ENCODE assay signal across 27 cellular contexts in genomic region chr4:88077911-88078310, GRCh38.
A peak's percentile ranks its signal among the peaks of the same experiment; 100 is the strongest.
DNase-seq lines count a peak whose midpoint lies in the region; ATAC-seq, FAIRE-seq and TF ChIP-seq lines count a peak whose summit lies in the region.
"Had no signal": no experiment of that assay in that cellular context is flagged by ENCODE, and none has a peak within 500 bp of the region (broad histone marks: within the 10 kb centered on the region; RNA-seq: fewer than 3 reads in every experiment).

No MANE protein-coding gene starts in this region.

- in situ Hi-C loops in HepG2 (cut with HindIII; ENCODE audit: extremely low pct_ligation_motif_present, low pct_unique_long_range_greater_than_20kb), result no loop called here
- in situ Hi-C loops in transverse colon (cut with MboI; ENCODE audit: low pct_ligation_motif_present in 1 of 4, low pct_unique_long_range_greater_than_20kb in 1 of 4, low sequenced_read_pairs in 3 of 4), result no loop called here

- H4K20me1 ChIP-seq in HepG2 (ENCODE audit: insufficient read depth, low read length), result no peaks in the 10 kb centered on the region

- no peak for TF ChIP-seq RAD21 in HepG2 (CRISPR knock-in tag; IDR thresholded peaks at IDR 0.05)

- no peak for FAIRE-seq in HepG2 (lab: Jason Lieb, UNC)

- H3K4me2 ChIP-seq in HepG2 (ENCODE audit: low read depth, low read length), result no peak overlapping the region

- DNase-seq in right lobe of liver (no peak), HepG2 (ENCODE audit: low spot score) (no peak), mucosa of descending colon (no peak), aorta (no peak), mucosa of gallbladder (ENCODE audit: low spot score) (no peak), colonic mucosa (no peak), transverse colon (no peak)
- DNase-seq: 8988T; activated B cell treated with CpG ODN at 0.5 μM for 24 hours; activated CD4-positive, alpha-beta T cell treated with anti-CD3 and anti-CD28 coated beads, Interleukin-2, amount 50 U/mL, for 4 hours; activated CD8-positive, alpha-beta memory T cell treated with anti-CD3 and anti-CD28 coated beads, Interleukin-2, amount 50 U/mL, for 48 hours; anterior cingulate cortex; BE2C; DMS153; HCEC 1CT; KG1; left cardiac atrium; MM.1S; NCI-H2029; NCI-H526; SHP77 treated with DMSO at 0.1 percent for 48 hours; T1000 had no signal

- H3K9ac ChIP-seq in HepG2 (ENCODE audit: insufficient read depth, low read depth, low read length) (no peak overlapping the region), colonic mucosa (ENCODE audit: low read depth in 2 of 2, low read length in 2 of 2) (no peak overlapping the region)

- ATAC-seq in right lobe of liver (peak; percentile 41 to 61 (median 50)), HepG2 (no peak), mucosa of descending colon (peak; percentile 16), aorta (ENCODE audit: low FRiP score) (peak; percentile 51)
- ATAC-seq: activated naive CD4-positive, alpha-beta T cell treated with anti-CD3 and anti-CD28 coated beads, Interleukin-2, amount 50 U/mL, for 72 hours; foreskin keratinocyte; Panc1 had no signal

- POLR2A ChIA-PET in HepG2 (lab: Yijun Ruan, JAX), result no interaction called here

- no peaks in the 10 kb centered on the region for H3K9me3 ChIP-seq in right lobe of liver
- no peaks in the 10 kb centered on the region for H3K9me3 ChIP-seq in HepG2 (ENCODE audit: low read length)
- no peaks in the 10 kb centered on the region for H3K9me3 ChIP-seq in esophagus (ENCODE audit: control insufficient read depth in 2 of 2, insufficient read depth in 1 of 2, low read depth in 1 of 2, low read length in 1 of 2)
- H3K9me3 ChIP-seq in mucosa of descending colon, result no peaks in the 10 kb centered on the region
- H3K9me3 ChIP-seq in aorta (ENCODE audit: control insufficient read depth, low read length), result no peaks in the 10 kb centered on the region
- no peaks in the 10 kb centered on the region for H3K9me3 ChIP-seq in colonic mucosa
- no peaks in the 10 kb centered on the region for H3K9me3 ChIP-seq in transverse colon
- H3K9me3 ChIP-seq: BE2C had no signal

- intact Hi-C loops in right lobe of liver (cut with DNase I) (no loop called here), HepG2 (cut with micrococcal nuclease; ENCODE audit: unreplicated experiment) (no loop called here), mucosa of descending colon (cut with DNase I, micrococcal nuclease) (no loop called here), aorta (cut with DNase I) (no loop called here), colonic mucosa (cut with DNase I) (no loop called here), transverse colon (cut with DNase I; ENCODE audit: low total_unique reads) (no loop called here)

- TF ChIP-seq EP300 in HepG2 (IDR thresholded peaks at IDR 0.05; ENCODE audit: low read depth in 2 of 2, low read length in 2 of 2), result no peak
- TF ChIP-seq EP300 in HepG2 (CRISPR knock-in tag; IDR thresholded peaks at IDR 0.05; ENCODE audit: borderline replicate concordance), result no peak
- no peak for TF ChIP-seq EP300 in transverse colon (IDR thresholded peaks at IDR 0.05; ENCODE audit: low read depth)

- 71% methylated on average over 5 of the region's 5 CpGs for WGBS in right lobe of liver (ENCODE audit: insufficient coverage, low coverage, low lambda C conversion rate, missing lambda C conversion rate)
- WGBS in HepG2 (ENCODE audit: low lambda C conversion rate), result 94% methylated on average over 5 of the region's 5 CpGs
- 41 to 71% methylated on average over 5 of the region's 5 CpGs for WGBS in esophagus, 2 donors
- 59 to 63% methylated on average over 5 of the region's 5 CpGs for WGBS in aorta, 2 donors
- WGBS in transverse colon (ENCODE audit: low coverage in 1 of 2), 2 donors, result 58 to 73% methylated on average over 4 to 5 of the region's 5 CpGs

- no peak overlapping the region for H2AFZ ChIP-seq in HepG2 (ENCODE audit: low read length)

- no peak overlapping the region for H3K4me3 ChIP-seq in right lobe of liver
- no peak overlapping the region for H3K4me3 ChIP-seq in HepG2 (replicated peaks in 1 of 3; ENCODE audit: insufficient read depth in 1 of 3, low read depth in 2 of 3, low read length in 3 of 3)
- no peak overlapping the region for H3K4me3 ChIP-seq in esophagus (ENCODE audit: low read depth in 1 of 2, low read length in 2 of 2)
- H3K4me3 ChIP-seq in mucosa of descending colon, result no peak overlapping the region
- no peak overlapping the region for H3K4me3 ChIP-seq in aorta (ENCODE audit: low read length in 2 of 2)
- no peak overlapping the region for H3K4me3 ChIP-seq in colonic mucosa
- no peak overlapping the region for H3K4me3 ChIP-seq in transverse colon
- H3K4me3 ChIP-seq: skin epidermis had no signal

- H3K36me3 ChIP-seq in right lobe of liver (peaks cover 0 to 3% (median 0%) of the 10 kb centered on the region in 4 donors), HepG2 (replicated peaks in 1 of 2; ENCODE audit: control insufficient read depth in 1 of 2, insufficient read depth in 2 of 2, low read length in 2 of 2) (peaks cover 2 to 18% of the 10 kb centered on the region in 2 experiments; a peak in 4 of 5 replicates), esophagus (ENCODE audit: control insufficient read depth in 2 of 2, insufficient read depth in 2 of 2, low read length in 1 of 2) (peaks cover 4 to 6% of the 10 kb centered on the region in 2 donors), mucosa of descending colon (ENCODE audit: low read depth) (no peaks in the 10 kb centered on the region), aorta (ENCODE audit: control insufficient read depth in 1 of 2, insufficient read depth in 2 of 2, low read length in 1 of 2) (peaks cover 0 to 4% of the 10 kb centered on the region in 2 donors), colonic mucosa (no peaks in the 10 kb centered on the region), transverse colon (peaks cover 0 to 22% (median 1%) of the 10 kb centered on the region in 4 donors)

- TF ChIP-seq POLR2A in right lobe of liver (IDR thresholded peaks at IDR 0.05), result no peak
- TF ChIP-seq POLR2A in HepG2 (IDR thresholded peaks at IDR 0.05; ENCODE audit: insufficient read depth in 1 of 2, low read depth in 2 of 2, low read length in 2 of 2), result no peak
- TF ChIP-seq POLR2A in transverse colon (IDR thresholded peaks at IDR 0.05), result no peak

- H3K79me2 ChIP-seq in HepG2 (ENCODE audit: insufficient read depth, low read length), result no peaks in the 10 kb centered on the region

- TF ChIP-seq CTCF in right lobe of liver (IDR thresholded peaks at IDR 0.05) (no peak), HepG2 (CRISPR knock-in tag; IDR thresholded peaks at IDR 0.05) (no peak), mucosa of descending colon (IDR thresholded peaks at IDR 0.05) (no peak), colonic mucosa (IDR thresholded peaks at IDR 0.05) (no peak), transverse colon (IDR thresholded peaks at IDR 0.05) (no peak)

- BruUV-seq in HepG2 (replicated peaks; lab: Mats Ljungman, UMichigan), result no TSS peak

- peaks cover 0 to 45% (median 14%) of the 10 kb centered on the region in 4 donors for H3K4me1 ChIP-seq in right lobe of liver
- H3K4me1 ChIP-seq in HepG2 (ENCODE audit: insufficient read depth, low read length), result peaks cover 8% of the 10 kb centered on the region; the same call in 1 of the 2 replicates
- peaks cover 0 to 4% of the 10 kb centered on the region in 2 donors for H3K4me1 ChIP-seq in esophagus (ENCODE audit: control insufficient read depth in 2 of 2, insufficient read depth in 2 of 2, low read length in 1 of 2)
- no peaks in the 10 kb centered on the region for H3K4me1 ChIP-seq in mucosa of descending colon (ENCODE audit: low read depth)
- H3K4me1 ChIP-seq in aorta (ENCODE audit: control insufficient read depth in 1 of 2, insufficient read depth in 2 of 2, low read length in 2 of 2), result no peaks in the 10 kb centered on the region
- no peaks in the 10 kb centered on the region for H3K4me1 ChIP-seq in colonic mucosa
- H3K4me1 ChIP-seq in transverse colon, result no peaks in the 10 kb centered on the region
- H3K4me1 ChIP-seq: BE2C, foreskin keratinocyte had no signal

- no peak overlapping the region for H3K27ac ChIP-seq in right lobe of liver
- H3K27ac ChIP-seq in HepG2 (ENCODE audit: extremely low read length, insufficient read depth, low read length), result no peak overlapping the region
- H3K27ac ChIP-seq in esophagus (ENCODE audit: low read depth in 2 of 2, low read length in 1 of 2), result peak overlapping the region; percentile 21 to 60
- no peak overlapping the region for H3K27ac ChIP-seq in aorta (ENCODE audit: low read depth in 1 of 2, low read length in 2 of 2)
- H3K27ac ChIP-seq in colonic mucosa, result no peak overlapping the region
- no peak overlapping the region for H3K27ac ChIP-seq in transverse colon
- H3K27ac ChIP-seq: foreskin keratinocyte had no signal

- CTCF ChIA-PET in HepG2 (lab: Yijun Ruan, JAX; ENCODE audit: low intra/inter-chr PET ratio, low total read pairs), result no interaction called here

- H3K27me3 ChIP-seq in right lobe of liver (no peaks in the 10 kb centered on the region), HepG2 (ENCODE audit: control insufficient read depth in 1 of 2, insufficient read depth in 2 of 2, low read length in 2 of 2) (no peaks in the 10 kb centered on the region), esophagus (ENCODE audit: control insufficient read depth in 1 of 2, insufficient read depth in 2 of 2, low read length in 2 of 2) (no peaks in the 10 kb centered on the region), aorta (ENCODE audit: control insufficient read depth in 1 of 2, insufficient read depth in 2 of 2, low read length in 1 of 2) (no peaks in the 10 kb centered on the region), colonic mucosa (no peaks in the 10 kb centered on the region), transverse colon (no peaks in the 10 kb centered on the region)
- H3K27me3 ChIP-seq: BE2C, foreskin keratinocyte had no signal

TF ChIP-seq in HepG2, 621 proteins besides CTCF, POLR2A, EP300 and RAD21:
- TF ChIP-seq ZBTB3 (CRISPR knock-in tag; IDR thresholded peaks at IDR 0.05; ENCODE audit: borderline replicate concordance, low read depth) (no peak), ZNF383 (CRISPR knock-in tag; IDR thresholded peaks at IDR 0.05; ENCODE audit: borderline replicate concordance) (no peak), CCDC6 (CRISPR knock-in tag; IDR thresholded peaks at IDR 0.05) (no peak), NFRKB (IDR thresholded peaks at IDR 0.05) (no peak), MAX (IDR thresholded peaks at IDR 0.05) (no peak), TGIF2 (CRISPR knock-in tag; IDR thresholded peaks at IDR 0.05) (no peak)

Comparison
In these comparisons a context has a peak if more than half of its experiments do, and no peak if none do; other contexts are left out.
1. H3K27ac ChIP-seq: peak in esophagus (2 of 2); none in right lobe of liver (0 of 3), HepG2 (single experiment), aorta (0 of 2), colonic mucosa (single experiment) and transverse colon (0 of 4).